18 cellular contexts compared by ENCODE assay signal in the genomic region with DNA sequence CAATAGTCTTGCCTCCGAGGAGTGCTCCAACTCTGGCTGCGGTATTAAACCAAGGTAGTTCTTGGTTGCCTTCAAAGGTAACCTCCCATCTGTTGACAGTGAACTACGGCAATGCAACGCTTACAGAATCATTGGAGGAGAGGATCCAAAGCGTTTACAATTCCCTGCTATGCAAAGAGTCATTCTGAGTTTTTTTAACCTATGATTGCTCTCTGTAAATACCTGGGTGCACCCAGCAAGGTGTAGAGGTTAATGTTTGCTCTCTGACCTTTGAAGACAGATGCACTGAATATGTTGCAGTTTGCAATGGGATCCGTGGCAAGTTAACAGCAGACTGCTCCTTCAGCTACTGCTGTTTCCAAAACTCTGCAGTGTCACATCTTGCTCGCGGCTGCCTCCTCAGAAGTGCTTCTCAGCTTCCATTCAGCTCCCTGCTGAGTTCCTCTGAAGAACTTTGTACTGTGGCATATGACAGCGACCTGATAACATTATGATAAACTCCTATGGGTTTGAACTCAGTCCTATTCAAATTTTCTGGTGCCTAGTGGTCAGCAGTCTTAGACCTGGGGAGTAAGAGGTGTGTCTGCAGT. TPM values are rescaled to one million over a fixed set of nuclear protein-coding genes. Genes with fewer than 3 reads are reported as not detected.
DNase-seq lines count a peak whose midpoint lies in the region; ATAC-seq, FAIRE-seq and TF ChIP-seq lines count a peak whose summit lies in the region.
"Had no signal": no experiment of that assay in that cellular context is flagged by ENCODE, and none has a peak within 500 bp of the region (broad histone marks: within the 10 kb centered on the region; RNA-seq: fewer than 3 reads in every experiment).

No MANE protein-coding gene starts in this region.

- DNase-seq in GM12892 (ENCODE audit: insufficient read length): no peak
- peak in 2 of 4 donors; percentile 7 to 47 for DNase-seq in body of pancreas
- peak; percentile 76 for DNase-seq in mesendoderm
- DNase-seq in stomach: no peak
- DNase-seq in NCI-H2081 (lab: John Stamatoyannopoulos, UW): no peak
- no peak for DNase-seq in NCI-H1092 (lab: John Stamatoyannopoulos, UW)
- DNase-seq in NK-92 treated with Interleukin-12 subunit alpha and Interleukin-12 subunit beta, amount 100 ng/mL, for 24 hours (lab: John Stamatoyannopoulos, UW): no peak
- DNase-seq in RCC 7860 (ENCODE audit: low spot score): no peak
- DNase-seq: activated CD8-positive, alpha-beta T cell treated with anti-CD3 and anti-CD28 coated beads for 36 hours; immature natural killer cell; midbrain; NCI-H187 treated with DMSO at 0.1 percent for 48 hours; occipital lobe; stimulated activated naive CD8-positive, alpha-beta T cell treated with anti-CD3 and anti-CD28 coated beads, Interleukin-15, Interleukin-2, amounts not matched to agents 100 U/mL and 50 U/mL, for 24 hours had no signal

- FAIRE-seq in GM12892 (lab: Jason Lieb, UNC): peak; percentile 61
- FAIRE-seq in RCC 7860 (lab: Jason Lieb, UNC): no peak
- FAIRE-seq: D721Med, endothelial cell of umbilical vein, GM18507 had no signal

- no peaks in the 10 kb centered on the region for H3K27me3 ChIP-seq in body of pancreas
- no peaks in the 10 kb centered on the region for H3K27me3 ChIP-seq in mesendoderm (ENCODE audit: insufficient read depth, low read length, poor library complexity)
- H3K27me3 ChIP-seq in stomach: no peaks in the 10 kb centered on the region
- H3K27me3 ChIP-seq: Peyer's patch had no signal

- ATAC-seq in body of pancreas: peak; percentile 6
- ATAC-seq: activated CD8-positive, alpha-beta T cell treated with anti-CD3 and anti-CD28 coated beads for 36 hours; stimulated activated naive CD8-positive, alpha-beta T cell treated with anti-CD3 and anti-CD28 coated beads, Interleukin-15, Interleukin-2, amounts not matched to agents 100 U/mL and 50 U/mL, for 24 hours had no signal

- no peak overlapping the region for H3K23ac ChIP-seq in mesendoderm (ENCODE audit: low read length)

- no peaks in the 10 kb centered on the region for H3K36me3 ChIP-seq in body of pancreas (replicated peaks in 1 of 2; ENCODE audit: insufficient read depth in 1 of 2, low read depth in 2 of 2)
- H3K36me3 ChIP-seq in mesendoderm (ENCODE audit: control insufficient read depth, insufficient read depth, low read length): no peaks in the 10 kb centered on the region
- H3K36me3 ChIP-seq in stomach: no peaks in the 10 kb centered on the region
- H3K36me3 ChIP-seq: Peyer's patch had no signal

- TF ChIP-seq CTCF in body of pancreas (IDR thresholded peaks at IDR 0.05): no peak
- no peak for TF ChIP-seq CTCF in stomach (IDR thresholded peaks at IDR 0.05)

- H4K8ac ChIP-seq in mesendoderm (ENCODE audit: low read depth, low read length): no peak overlapping the region

- H4K5ac ChIP-seq in mesendoderm (ENCODE audit: low read length): no peak overlapping the region

- 12 to 14% methylated on average over 9 of the region's 9 CpGs for WGBS in body of pancreas, 2 donors
- no CpG with 5 or more reads among the region's 9 CpGs for WGBS in mesendoderm (ENCODE audit: extremely low coverage, insufficient coverage, low lambda C conversion rate)
- 27 to 50% (median 34%) methylated on average over 9 of the region's 9 CpGs for WGBS in stomach, 5 donors

- no peak overlapping the region for H3K4me2 ChIP-seq in mesendoderm (ENCODE audit: low read length)

- H3K4ac ChIP-seq in mesendoderm (ENCODE audit: low read depth, low read length): no peak overlapping the region

- no peak overlapping the region for H2BK15ac ChIP-seq in mesendoderm (replicated peaks; ENCODE audit: low read depth)

- H3K9ac ChIP-seq in mesendoderm (ENCODE audit: low read length): no peak overlapping the region

- no peak overlapping the region for H3K18ac ChIP-seq in mesendoderm (ENCODE audit: low read length)

- H3K27ac ChIP-seq in body of pancreas (peak overlapping the region; percentile 62 to 86 (median 84)), mesendoderm (ENCODE audit: low read depth, low read length) (no peak overlapping the region), stomach (peak overlapping the region in 3 of 5 donors; percentile 5 to 73 (median 68))

- no peak for TF ChIP-seq POLR2A in GM12892 (IDR thresholded peaks at IDR 0.05; ENCODE audit: low read depth, low read length)
- no peak for TF ChIP-seq POLR2A in body of pancreas (IDR thresholded peaks at IDR 0.05)
- TF ChIP-seq POLR2A in stomach (IDR thresholded peaks at IDR 0.05): no peak

- intact Hi-C loops in body of pancreas (cut with DNase I) (loop anchor here (10.0 kb wide), 1 partner anchor 117 kb away; no protein-coding TSS in a partner anchor), stomach (cut with DNase I; ENCODE audit: low total_unique reads) (no loop called here)

- no peak for TF ChIP-seq EP300 in stomach (IDR thresholded peaks at IDR 0.05)

- no peak overlapping the region for H2BK120ac ChIP-seq in mesendoderm (ENCODE audit: low read depth, low read length)

- no peak overlapping the region for H2AK5ac ChIP-seq in mesendoderm (ENCODE audit: low read length)

- no peaks in the 10 kb centered on the region for H3K79me1 ChIP-seq in mesendoderm (ENCODE audit: low read length)

- H3K9me3 ChIP-seq in body of pancreas (no peaks in the 10 kb centered on the region), stomach (no peaks in the 10 kb centered on the region)
- H3K9me3 ChIP-seq: Peyer's patch had no signal

- H3K4me3 ChIP-seq in body of pancreas (no peak overlapping the region), mesendoderm (ENCODE audit: low read length) (no peak overlapping the region), stomach (peak overlapping the region in 1 of 4 donors; percentile 38)
- H3K4me3 ChIP-seq: Peyer's patch had no signal

- no peak overlapping the region for H2BK5ac ChIP-seq in mesendoderm (ENCODE audit: low read length)

- no peaks in the 10 kb centered on the region for H3K79me2 ChIP-seq in mesendoderm (ENCODE audit: control insufficient read depth, insufficient read depth, low read length)

- peaks cover 38% of the 10 kb centered on the region for H3K4me1 ChIP-seq in body of pancreas
- H3K4me1 ChIP-seq in mesendoderm (ENCODE audit: control insufficient read depth, low read depth, low read length): peaks cover 19% of the 10 kb centered on the region
- H3K4me1 ChIP-seq in stomach: peaks cover 0 to 34% (median 19%) of the 10 kb centered on the region in 4 donors

- no peak overlapping the region for H3K56ac ChIP-seq in mesendoderm (ENCODE audit: low read length)

RNA-seq across cellular contexts. Expression of a gene that starts 29.0 kb away (rescaled TPM):
- 10.3 TPM for polyA plus RNA-seq in GM12892 (2012; ENCODE audit: missing spikeins)
- 10 to 100 TPM; 25.9 to 36.9 TPM for total RNA-seq in body of pancreas
- polyA plus RNA-seq in mesendoderm (2013, experiment 1 of 2): 4.2 TPM
- 4.3 TPM for polyA plus RNA-seq in mesendoderm (2013, experiment 2 of 2)
- 100 to 1,000 TPM in 1 of 5 donors, 10 to 100 TPM in 4; 17.7 to 112 (median 31.8) TPM for total RNA-seq in stomach
- 10 to 100 TPM in 1 of 3 donors, 1 to 10 TPM in 2; 6.2 to 13.4 (median 8.6) TPM for polyA plus RNA-seq in stomach
- polyA plus RNA-seq: immature natural killer cell had no signal
